In genomic region chr9:116123171-116123570, GRCh38 we compare ENCODE assay signal across 26 cellular contexts.
"Had no signal": no experiment of that assay in that cellular context is flagged by ENCODE, and none has a peak within 500 bp of the region (broad histone marks: within the 10 kb centered on the region; RNA-seq: fewer than 3 reads in every experiment).

No MANE protein-coding gene starts in this region.

- H3K36me3 ChIP-seq: stomach, suprapubic skin, thoracic aorta, thyroid gland, tibial artery, tibial nerve, transverse colon, upper lobe of left lung, upper lobe of right lung, uterus, vagina had no signal

- H3K27ac ChIP-seq: stomach, suprapubic skin, testis, thoracic aorta, thyroid gland, tibial artery, tibial nerve, transverse colon, upper lobe of left lung, upper lobe of right lung, uterus, vagina had no signal

- DNase-seq: stimulated activated CD4-positive, alpha-beta T cell treated with anti-CD3 and anti-CD28 coated beads, Interleukin-2, amount 100 ng/mL, for 48 hours; stimulated activated CD4-positive, alpha-beta T cell treated with anti-CD3 and anti-CD28 coated beads, Interleukin-4, amount 100 ng/mL, for 1 hour; stimulated activated CD4-positive, alpha-beta T cell treated with anti-CD3 and anti-CD28 coated beads, Interleukin-4, amount 100 ng/mL, for 24 hours; stimulated activated CD4-positive, alpha-beta T cell treated with anti-CD3 and anti-CD28 coated beads, Interleukin-4, amount 100 ng/mL, for 4 hours; stimulated activated CD8-positive, alpha-beta memory T cell treated with anti-CD3 and anti-CD28 coated beads, Interleukin-4, amount 100 ng/mL, for 48 hours; stimulated activated naive B cell treated with anti-CD40 and anti-IgM and Interleukin-4, amounts not matched to agents 10 μg/mL and 1 μg/mL and 100 μg/mL, for 72 hours; stimulated activated naive CD4-positive, alpha-beta T cell; stimulated activated naive CD4-positive, alpha-beta T cell treated with Interleukin-2 at 50 U/mL for 16 hours; stimulated activated naive CD8-positive, alpha-beta T cell treated with anti-CD3 and anti-CD28 coated beads, Interleukin-15, amount 100 ng/mL, for 72 hours; stimulated activated naive CD8-positive, alpha-beta T cell treated with anti-CD3 and anti-CD28 coated beads, Interleukin-15, Interleukin-2, amounts not matched to agents 100 U/mL and 50 U/mL, for 24 hours; stomach; substantia nigra; testis; thyroid gland; tibial artery; transverse colon; upper lobe of left lung; upper lobe of right lung; uterus had no signal

- H3K27me3 ChIP-seq: stomach, suprapubic skin, testis, thyroid gland, tibial artery, tibial nerve, transverse colon, upper lobe of left lung, upper lobe of right lung, uterus, vagina had no signal

- H3K9me3 ChIP-seq: suprapubic skin, testis, thoracic aorta, thyroid gland, tibial artery, tibial nerve, transverse colon, upper lobe of left lung, upper lobe of right lung, uterus, vagina had no signal

- H3K4me1 ChIP-seq: stomach, suprapubic skin, testis, thyroid gland, tibial artery, tibial nerve, transverse colon, upper lobe of left lung, upper lobe of right lung, uterus, vagina had no signal

- H3K4me3 ChIP-seq: stomach, suprapubic skin, testis, thoracic aorta, thyroid gland, tibial artery, tibial nerve, transverse colon, upper lobe of left lung, upper lobe of right lung, uterus, vagina had no signal

- ATAC-seq: stimulated activated effector memory CD8-positive, alpha-beta T cell treated with anti-CD3 and anti-CD28 coated beads, Interleukin-12 subunit alpha, Interleukin-12 subunit beta, amount 100 ng/mL, for 72 hours; stimulated activated memory B cell treated with anti-CD40 and anti-IgM and Interleukin-4, amounts not matched to agents 10 μg/mL and 1 μg/mL and 100 μg/mL, for 72 hours; stimulated activated naive B cell treated with anti-CD40 and anti-IgM and Interleukin-4, amounts not matched to agents 10 μg/mL and 1 μg/mL and 100 μg/mL, for 72 hours; stimulated activated naive CD8-positive, alpha-beta T cell treated with anti-CD3 and anti-CD28 coated beads, Interleukin-15, amount 100 ng/mL, for 72 hours; stimulated activated naive CD8-positive, alpha-beta T cell treated with anti-CD3 and anti-CD28 coated beads, Interleukin-15, Interleukin-2, amounts not matched to agents 100 U/mL and 50 U/mL, for 24 hours; upper lobe of right lung had no signal

- FAIRE-seq: urothelium cell line had no signal
